ENCODE assay signal across 2 cellular contexts in genomic region chr9:37300620-37301368, GRCh38.
TF ChIP-seq lines count a peak whose summit lies in the region.

No MANE protein-coding gene starts in this region.

TF ChIP-seq in IMR-90, 13 proteins besides CTCF, POLR2A, EP300 and RAD21:
- no peak for TF ChIP-seq MXI1 (IDR thresholded peaks at IDR 0.05; ENCODE audit: borderline replicate concordance, low read depth, low read length)
- no peak for TF ChIP-seq MAZ (IDR thresholded peaks at IDR 0.05; ENCODE audit: borderline replicate concordance, low read depth, low read length)
- no peak for TF ChIP-seq RCOR1 (IDR thresholded peaks at IDR 0.05; ENCODE audit: insufficient replicate concordance, low read length)
- TF ChIP-seq BHLHE40 (IDR thresholded peaks at IDR 0.05; ENCODE audit: low read depth, low read length), result no peak

TF ChIP-seq in GM12878, 131 proteins besides CTCF, POLR2A, EP300 and RAD21 (continues in another document):
- TF ChIP-seq CREM (IDR thresholded peaks at IDR 0.05; ENCODE audit: low read depth) (no peak), NR2C2 (IDR thresholded peaks at IDR 0.05; ENCODE audit: borderline replicate concordance, control insufficient read depth, insufficient read length, low read depth) (no peak), BRCA1 (IDR thresholded peaks at IDR 0.05; ENCODE audit: low read depth, low read length) (no peak), DPF2 (IDR thresholded peaks at IDR 0.05) (no peak), SREBF1 (IDR thresholded peaks at IDR 0.05; ENCODE audit: low read length) (no peak), CBFB (IDR thresholded peaks at IDR 0.05; ENCODE audit: low read depth) (no peak), STAT3 (IDR thresholded peaks at IDR 0.05; ENCODE audit: low read depth, low read length) (0 out of 2 replicates have a peak, but pooled peaks have one; percentile 37), CHD2 (IDR thresholded peaks at IDR 0.05; ENCODE audit: borderline replicate concordance, low read depth, low read length) (peak; percentile 36; the same call in 1 of the 2 replicates), RELB (IDR thresholded peaks at IDR 0.05; ENCODE audit: low read depth) (peak; percentile 46; the same call in 1 of the 2 replicates), RBBP5 (conservative IDR thresholded peaks at IDR 0.05) (no peak), TAF1 (IDR thresholded peaks at IDR 0.05; ENCODE audit: borderline replicate concordance, low read depth, low read length) (no peak), STAT1 (conservative IDR thresholded peaks at IDR 0.05) (no peak), ETV6 (conservative IDR thresholded peaks at IDR 0.05 in 1 of 2, IDR thresholded peaks at IDR 0.05 in 1 of 2; ENCODE audit: borderline replicate concordance in 1 of 2, low read depth in 1 of 2) (0 out of 4 replicates have a peak, but pooled peaks of 1 of the 2 experiments have one; percentile 19), EED (IDR thresholded peaks at IDR 0.05; ENCODE audit: low read depth) (0 out of 2 replicates have a peak, but pooled peaks have one; percentile 48), TCF3 (IDR thresholded peaks at IDR 0.05; ENCODE audit: borderline replicate concordance, insufficient read depth, low read depth, low read length) (no peak), ZBTB40 (IDR thresholded peaks at IDR 0.05; ENCODE audit: borderline replicate concordance) (no peak), ZNF687 (IDR thresholded peaks at IDR 0.05) (peak; percentile 64; the same call in 1 of the 2 replicates), JUNB (IDR thresholded peaks at IDR 0.05) (peak; percentile 75; the same call in 1 of the 2 replicates), YY1 (IDR thresholded peaks at IDR 0.05; ENCODE audit: low read depth, low read length) (peak; percentile 88), NRF1 (conservative IDR thresholded peaks at IDR 0.05; ENCODE audit: low read depth, low read length) (no peak), RELA (IDR thresholded peaks at IDR 0.05; ENCODE audit: borderline replicate concordance, partially characterized antibody) (no peak), ASH2L (IDR thresholded peaks at IDR 0.05; ENCODE audit: borderline replicate concordance, low read depth) (no peak), ZNF217 (IDR thresholded peaks at IDR 0.05) (no peak), MXI1 (IDR thresholded peaks at IDR 0.05; ENCODE audit: low read depth, low read length) (no peak), MEF2A (IDR thresholded peaks at IDR 0.05; ENCODE audit: insufficient read depth, low read depth, low read length) (peak; percentile 58), BCLAF1 (IDR thresholded peaks at IDR 0.05) (no peak), NFXL1 (IDR thresholded peaks at IDR 0.05; ENCODE audit: borderline replicate concordance) (no peak), SMAD1 (IDR thresholded peaks at IDR 0.05; ENCODE audit: low read depth, partially characterized antibody) (no peak), SREBF2 (IDR thresholded peaks at IDR 0.05; ENCODE audit: low read length) (no peak), EGR1 (IDR thresholded peaks at IDR 0.05; ENCODE audit: borderline replicate concordance in 1 of 2, low read depth in 2 of 2, low read length in 2 of 2) (no peak), E2F4 (IDR thresholded peaks at IDR 0.05; ENCODE audit: low read depth, low read length) (no peak), SUPT20H (IDR thresholded peaks at IDR 0.05; ENCODE audit: borderline replicate concordance, control insufficient read depth, low read depth, low read length) (no peak), E4F1 (IDR thresholded peaks at IDR 0.05; ENCODE audit: borderline replicate concordance, partially characterized antibody) (no peak), ZNF622 (IDR thresholded peaks at IDR 0.05) (no peak), IRF3 (IDR thresholded peaks at IDR 0.05) (no peak), JUND (IDR thresholded peaks at IDR 0.05; ENCODE audit: low read depth, low read length) (peak; percentile 20; the same call in 1 of the 2 replicates), TBL1XR1 (IDR thresholded peaks at IDR 0.05; ENCODE audit: low read depth, low read length) (0 out of 2 replicates have a peak, but pooled peaks have one; percentile 29)
